ENCODE assay signal across 8 cellular contexts in the genomic region with DNA sequence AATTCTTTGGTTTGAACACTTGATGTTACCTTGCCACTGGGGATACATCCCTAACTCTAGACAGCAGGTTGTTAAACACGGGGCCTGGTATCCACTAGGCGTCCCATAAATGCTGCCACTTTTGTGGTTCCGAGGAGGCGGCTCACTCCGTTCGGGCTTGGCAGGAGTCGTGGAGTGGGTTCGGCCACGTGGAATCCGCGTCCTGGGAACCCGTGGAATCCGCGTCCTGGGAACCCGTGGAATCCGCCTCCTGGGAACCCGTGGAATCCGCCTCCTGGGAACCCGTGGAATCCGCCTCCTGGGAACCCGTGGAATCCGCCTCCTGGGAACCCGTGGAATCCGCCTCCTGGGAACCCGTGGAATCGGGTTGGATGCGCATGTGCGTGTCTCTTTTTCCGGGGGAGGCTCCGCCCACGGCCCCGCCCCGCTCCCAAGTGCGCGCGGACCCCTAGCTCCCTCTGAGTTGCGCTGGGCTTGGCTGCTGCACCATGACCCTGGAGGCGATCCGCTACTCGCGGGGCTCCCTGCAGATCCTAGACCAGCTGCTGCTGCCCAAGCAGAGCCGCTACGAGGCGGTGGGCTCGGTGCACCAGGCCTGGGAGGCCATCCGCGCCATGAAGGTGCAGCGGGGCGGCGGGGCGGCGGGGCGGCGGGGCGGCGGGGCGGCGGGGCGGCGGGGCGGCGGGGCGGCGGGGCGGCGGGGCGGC. TPM values are rescaled to one million over a fixed set of nuclear protein-coding genes. Genes with fewer than 3 reads are reported as not detected.
DNase-seq lines count a peak whose midpoint lies in the region; ATAC-seq and TF ChIP-seq lines count a peak whose summit lies in the region.

Gene MRI1 (plus strand): TSS at position 422 of the 707 bp plus-strand sequence. CDS start 67 bp downstream, at position 489.

- peak within 1 kb of the TSS; percentile 89 for H3K4me3 ChIP-seq in BJ (ENCODE audit: low read depth, low read length)
- H3K4me3 ChIP-seq in mammary epithelial cell (replicated peaks in 1 of 3; ENCODE audit: insufficient read depth in 1 of 3, low read depth in 2 of 3, low read length in 3 of 3): peak within 1 kb of the TSS; percentile 82 to 99 (median 89)
- H3K4me3 ChIP-seq in iPS-20b (ENCODE audit: low read length): peak within 1 kb of the TSS; percentile 68
- H3K4me3 ChIP-seq in skeletal muscle satellite cell (ENCODE audit: low read length): peak within 1 kb of the TSS; percentile 86

- intact Hi-C loops in mammary epithelial cell (cut with micrococcal nuclease): no loop called here

- H3K9ac ChIP-seq in mammary epithelial cell (ENCODE audit: insufficient read depth, low read length): peak within 1 kb of the TSS; percentile 67
- H3K9ac ChIP-seq in iPS-20b (ENCODE audit: low read depth, low read length): peak within 1 kb of the TSS; percentile 61; the same call in 1 of the 2 replicates
- peak within 1 kb of the TSS; percentile 81 for H3K9ac ChIP-seq in skeletal muscle satellite cell (ENCODE audit: low read depth, low read length)

- peaks cover 29% of the 10 kb centered on the region for H3K79me2 ChIP-seq in mammary epithelial cell (ENCODE audit: insufficient read depth, low read length)

- H3K27ac ChIP-seq in VCaP (peak within 1 kb of the TSS; percentile 68), mammary epithelial cell (ENCODE audit: insufficient read depth, low read depth, low read length) (peak within 1 kb of the TSS; percentile 24), iPS-20b (ENCODE audit: low read length) (no peak within 1 kb of the TSS)

- DNase-seq in BJ (ENCODE audit: low read depth): no peak
- DNase-seq in NCI-H2081 treated with DMSO at 0.1 percent for 48 hours (lab: John Stamatoyannopoulos, UW): peak; percentile 3
- DNase-seq in mammary epithelial cell: peak; percentile 43

- TSS peak; percentile 67 for BruUV-seq in mammary epithelial cell (replicated peaks; lab: Mats Ljungman, UMichigan)

- CTCF ChIA-PET in BJ (lab: Yijun Ruan, JAX): interaction anchor here (1.0 to 1.4 kb wide), 3 partner anchors 11 to 98 kb away, joined by 3 to 4 read pairs (median 3); no protein-coding TSS in a partner anchor
- CTCF ChIA-PET in mammary epithelial cell (lab: Charles Lee; ENCODE audit: low non-redundant PET): no interaction called here

- in situ Hi-C loops in mammary epithelial cell (cut with MboI; ENCODE audit: low sequenced_read_pairs in 2 of 2): no loop called here

- POLR2A ChIA-PET in BJ (lab: Charles Lee): interaction anchor here (1.0 kb wide), 1 partner anchor 24 kb away, joined by 7 read pairs; no protein-coding TSS in a partner anchor

- no peaks in the 10 kb centered on the region for H3K27me3 ChIP-seq in BJ (ENCODE audit: control insufficient read depth, insufficient read depth, low read length)
- H3K27me3 ChIP-seq in mammary epithelial cell (ENCODE audit: insufficient read depth, low read length): no peaks in the 10 kb centered on the region
- H3K27me3 ChIP-seq in iPS-20b (ENCODE audit: insufficient read depth, low read length): no peaks in the 10 kb centered on the region
- no peaks in the 10 kb centered on the region for H3K27me3 ChIP-seq in skeletal muscle satellite cell (ENCODE audit: control insufficient read depth, insufficient read depth, low read length)

- TF ChIP-seq CTCF in BJ (IDR thresholded peaks at IDR 0.05; ENCODE audit: insufficient read depth, low read depth, low read length): no peak
- no peak for TF ChIP-seq CTCF in VCaP (conservative IDR thresholded peaks at IDR 0.05)
- TF ChIP-seq CTCF in mammary epithelial cell (conservative IDR thresholded peaks at IDR 0.05 in 1 of 2, IDR thresholded peaks at IDR 0.05 in 1 of 2; ENCODE audit: extremely low read depth in 1 of 2, insufficient read depth in 1 of 2, low read depth in 1 of 2, low read length in 2 of 2): peak in 1 of 2 donors; percentile 12

- no peaks in the 10 kb centered on the region for H3K9me3 ChIP-seq in mammary epithelial cell (replicated peaks; ENCODE audit: insufficient read depth, low read length)
- no peaks in the 10 kb centered on the region for H3K9me3 ChIP-seq in iPS-20b (ENCODE audit: insufficient read depth, low read depth, low read length)
- no peaks in the 10 kb centered on the region for H3K9me3 ChIP-seq in skeletal muscle satellite cell (replicated peaks; ENCODE audit: low read length)

- WGBS in mammary epithelial cell (ENCODE audit: low coverage, missing lambda C conversion rate): under 1% methylated on average over 33 of the region's 67 CpGs

- dilution Hi-C loops in mammary epithelial cell (cut with HindIII; ENCODE audit: low sequenced_read_pairs): loop anchor here (5.0 kb wide), 2 partner anchors 97 to 118 kb away; no protein-coding TSS in a partner anchor

- H3K4me2 ChIP-seq in mammary epithelial cell (ENCODE audit: insufficient read depth, low read depth, low read length) (peak within 1 kb of the TSS; percentile 95), skeletal muscle satellite cell (ENCODE audit: low read length) (peak within 1 kb of the TSS; percentile 96)

- H2AFZ ChIP-seq in mammary epithelial cell (ENCODE audit: low read depth, low read length): peak within 1 kb of the TSS; percentile 89

- ATAC-seq in GM21381 (IDR thresholded peaks at IDR 0.05; ENCODE audit: unreplicated experiment) (peak; percentile 67), GM21737 (IDR thresholded peaks at IDR 0.05; ENCODE audit: unreplicated experiment) (no peak)

- H3K36me3 ChIP-seq in BJ (ENCODE audit: control insufficient read depth, insufficient read depth, low read length) (peaks cover 27% of the 10 kb centered on the region), mammary epithelial cell (ENCODE audit: insufficient read depth, low read length) (peaks cover 4% of the 10 kb centered on the region), iPS-20b (ENCODE audit: insufficient read depth, low read depth, low read length) (peaks cover 24% of the 10 kb centered on the region), skeletal muscle satellite cell (ENCODE audit: insufficient read depth, low read length) (peaks cover 37% of the 10 kb centered on the region)

- H4K20me1 ChIP-seq in mammary epithelial cell (ENCODE audit: insufficient read depth, low read length): no peaks in the 10 kb centered on the region

- H3K4me1 ChIP-seq in mammary epithelial cell (ENCODE audit: insufficient read depth, low read length) (peaks cover 4% of the 10 kb centered on the region), iPS-20b (ENCODE audit: insufficient read depth, low read length) (peaks cover 5% of the 10 kb centered on the region; the same call in 1 of the 2 replicates), skeletal muscle satellite cell (ENCODE audit: control insufficient read depth, insufficient read depth, low read length) (peaks cover 12% of the 10 kb centered on the region)

RNA-seq across cellular contexts. Expression of gene MRI1, which starts in this region (rescaled TPM):
- polyA plus RNA-seq in BJ (2011; rRNA removed) (28.4 and 42.1 TPM in 2 replicates), mammary epithelial cell (32.6 TPM)
- polyA minus RNA-seq in BJ (2011; rRNA and poly(A)+ RNA removed): 17.5 and 26.0 TPM in 2 replicates
- total RNA-seq in mammary epithelial cell: 10 to 100 TPM; 29.0 to 36.7 TPM
- polyA minus RNA-seq in mammary epithelial cell: 23.5 TPM
- 49.4 and 50.5 TPM in 2 replicates for total RNA-seq in skeletal muscle satellite cell (2012; rRNA removed)
